Comparison of ENCODE assay signal across 15 cellular contexts in the genomic region with DNA sequence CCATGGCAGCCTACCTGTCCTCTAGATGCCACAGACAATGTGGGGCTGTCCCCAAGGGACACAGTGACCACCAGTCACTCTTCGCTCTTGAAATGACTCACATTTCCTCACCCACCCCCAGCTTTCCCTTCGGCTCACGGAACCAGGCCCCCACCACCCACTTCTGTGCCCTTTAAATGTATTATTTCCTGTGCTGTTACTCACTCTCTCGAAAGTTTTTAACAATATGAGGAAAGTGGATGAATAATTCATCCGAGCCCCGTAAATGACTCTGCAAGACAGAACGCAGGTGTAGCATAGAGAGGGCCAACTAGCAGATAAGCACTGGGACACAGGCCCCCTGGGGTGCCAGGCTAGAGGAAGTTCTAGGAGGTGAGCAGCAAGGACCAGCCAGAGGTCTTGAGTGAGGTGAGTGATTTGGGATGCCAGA.
A peak's percentile ranks its signal among the peaks of the same experiment; 100 is the strongest.
DNase-seq lines count a peak whose midpoint lies in the region; ATAC-seq and TF ChIP-seq lines count a peak whose summit lies in the region.
"Had no signal": no experiment of that assay in that cellular context is flagged by ENCODE, and none has a peak within 500 bp of the region (broad histone marks: within the 10 kb centered on the region; RNA-seq: fewer than 3 reads in every experiment).

No MANE protein-coding gene starts in this region.

- CTCF ChIA-PET in CD4-positive, alpha-beta T cell (lab: Charles Lee) = no interaction called here

- H3K27me3 ChIP-seq in CD4-positive, alpha-beta T cell (ENCODE audit: control insufficient read depth, insufficient read depth, low read length) = no peaks in the 10 kb centered on the region
- no peaks in the 10 kb centered on the region for H3K27me3 ChIP-seq in right cardiac atrium (ENCODE audit: control insufficient read depth, insufficient read depth)
- H3K27me3 ChIP-seq: foreskin keratinocyte, neural progenitor cell had no signal

- DNase-seq in CD4-positive, alpha-beta T cell = peak in 5 of 10 experiments; percentile 1 to 14 (median 3)
- DNase-seq in T-helper 2 cell treated with Interferon-gamma antibody and Interleukin-4, amounts not matched to agents 5 μg/mL and 100 μg/mL, for 36 hours (ENCODE audit: low spot score) = peak; percentile 75
- peak; percentile 66 for DNase-seq in stimulated activated CD4-positive, alpha-beta T cell treated with anti-CD3 and anti-CD28 coated beads, Interleukin-2, amount 100 ng/mL, for 4 hours (ENCODE audit: low read depth)
- DNase-seq in omental fat pad (ENCODE audit: low spot score) (no peak), NCI-H2081 (lab: John Stamatoyannopoulos, UW) (no peak), right cardiac atrium (no peak)
- DNase-seq: cortex of kidney, foreskin keratinocyte, left cardiac atrium, MV-4-11 had no signal

- no peak for ATAC-seq in CD4-positive, alpha-beta T cell (ENCODE audit: poor library complexity)
- ATAC-seq in activated T-helper 17 cell treated with anti-CD3 and anti-CD28 coated beads, Interleukin-2, amount 50 U/mL, for 72 hours (replicated peaks) = peak; percentile 98
- no peak for ATAC-seq in omental fat pad (ENCODE audit: low FRiP score)
- ATAC-seq in right cardiac atrium = no peak
- ATAC-seq in GM18867 (IDR thresholded peaks at IDR 0.05; ENCODE audit: unreplicated experiment) = no peak
- ATAC-seq: foreskin keratinocyte, HCT116, left cardiac atrium, Right ventricle myocardium inferior had no signal

- H3K4me1 ChIP-seq in right cardiac atrium (ENCODE audit: control insufficient read depth, insufficient read depth, low read length) = no peaks in the 10 kb centered on the region
- H3K4me1 ChIP-seq: foreskin keratinocyte, neural progenitor cell had no signal

- no peaks in the 10 kb centered on the region for H3K9me3 Mint-ChIP-seq in CD4-positive, alpha-beta T cell
- no peaks in the 10 kb centered on the region for H3K9me3 Mint-ChIP-seq in T-helper 2 cell treated with Interferon-gamma antibody and Interleukin-4, amounts not matched to agents 5 μg/mL and 100 μg/mL, for 36 hours
- H3K9me3 Mint-ChIP-seq in activated T-helper 17 cell treated with anti-CD3 and anti-CD28 coated beads, Interleukin-2, amount 50 U/mL, for 72 hours = no peaks in the 10 kb centered on the region

- H3K27ac ChIP-seq in CD4-positive, alpha-beta T cell (ENCODE audit: low read depth, low read length) = no peak overlapping the region
- no peak overlapping the region for H3K27ac ChIP-seq in right cardiac atrium (ENCODE audit: low read length)
- H3K27ac ChIP-seq: foreskin keratinocyte, neural progenitor cell had no signal

- TF ChIP-seq CTCF in CD4-positive, alpha-beta T cell (IDR thresholded peaks at IDR 0.05) = no peak
- no peak for TF ChIP-seq CTCF in omental fat pad (IDR thresholded peaks at IDR 0.05)

- no peaks in the 10 kb centered on the region for H3K27me3 Mint-ChIP-seq in CD4-positive, alpha-beta T cell
- no peaks in the 10 kb centered on the region for H3K27me3 Mint-ChIP-seq in T-helper 2 cell treated with Interferon-gamma antibody and Interleukin-4, amounts not matched to agents 5 μg/mL and 100 μg/mL, for 36 hours (ENCODE audit: low read depth)
- no peaks in the 10 kb centered on the region for H3K27me3 Mint-ChIP-seq in activated T-helper 17 cell treated with anti-CD3 and anti-CD28 coated beads, Interleukin-2, amount 50 U/mL, for 72 hours

- peak overlapping the region; percentile 31 for H3K27ac Mint-ChIP-seq in CD4-positive, alpha-beta T cell
- H3K27ac Mint-ChIP-seq in T-helper 2 cell treated with Interferon-gamma antibody and Interleukin-4, amounts not matched to agents 5 μg/mL and 100 μg/mL, for 36 hours = peak overlapping the region; percentile 62
- H3K27ac Mint-ChIP-seq in activated T-helper 17 cell treated with anti-CD3 and anti-CD28 coated beads, Interleukin-2, amount 50 U/mL, for 72 hours = peak overlapping the region; percentile 85

- no peaks in the 10 kb centered on the region for H3K9me3 ChIP-seq in CD4-positive, alpha-beta T cell (ENCODE audit: control insufficient read depth, low read length)
- no peaks in the 10 kb centered on the region for H3K9me3 ChIP-seq in right cardiac atrium (ENCODE audit: control insufficient read depth, low read length)

- H3K4me3 ChIP-seq in right cardiac atrium (ENCODE audit: low read length) = no peak overlapping the region
- H3K4me3 ChIP-seq: neural progenitor cell had no signal

- H3K36me3 Mint-ChIP-seq in CD4-positive, alpha-beta T cell (ENCODE audit: low read depth) = no peaks in the 10 kb centered on the region
- H3K36me3 Mint-ChIP-seq in T-helper 2 cell treated with Interferon-gamma antibody and Interleukin-4, amounts not matched to agents 5 μg/mL and 100 μg/mL, for 36 hours (ENCODE audit: low read depth) = no peaks in the 10 kb centered on the region
- H3K36me3 Mint-ChIP-seq in activated T-helper 17 cell treated with anti-CD3 and anti-CD28 coated beads, Interleukin-2, amount 50 U/mL, for 72 hours (ENCODE audit: low read depth) = no peaks in the 10 kb centered on the region
- H3K36me3 Mint-ChIP-seq: neural progenitor cell had no signal

- intact Hi-C loops in CD4-positive, alpha-beta T cell (cut with DNase I, micrococcal nuclease) = no loop called here
- intact Hi-C loops in right cardiac atrium (cut with DNase I) = no loop called here

- no peak overlapping the region for H3K4me3 Mint-ChIP-seq in CD4-positive, alpha-beta T cell
- H3K4me3 Mint-ChIP-seq in T-helper 2 cell treated with Interferon-gamma antibody and Interleukin-4, amounts not matched to agents 5 μg/mL and 100 μg/mL, for 36 hours = peak overlapping the region; percentile 43
- peak overlapping the region; percentile 44 for H3K4me3 Mint-ChIP-seq in activated T-helper 17 cell treated with anti-CD3 and anti-CD28 coated beads, Interleukin-2, amount 50 U/mL, for 72 hours
- H3K4me3 Mint-ChIP-seq: neural progenitor cell had no signal

- POLR2A ChIA-PET in CD4-positive, alpha-beta T cell (lab: Charles Lee) = no interaction called here

- H3K4me1 Mint-ChIP-seq in CD4-positive, alpha-beta T cell (ENCODE audit: low read depth) = peaks cover 22% of the 10 kb centered on the region
- H3K4me1 Mint-ChIP-seq in T-helper 2 cell treated with Interferon-gamma antibody and Interleukin-4, amounts not matched to agents 5 μg/mL and 100 μg/mL, for 36 hours (ENCODE audit: low read depth) = peaks cover 31% of the 10 kb centered on the region
- peaks cover 11% of the 10 kb centered on the region for H3K4me1 Mint-ChIP-seq in activated T-helper 17 cell treated with anti-CD3 and anti-CD28 coated beads, Interleukin-2, amount 50 U/mL, for 72 hours

- WGBS in right cardiac atrium = 69% methylated on average over 7 of the region's 7 CpGs

Comparison
In these comparisons a context has a peak if more than half of its experiments do, and no peak if none do; other contexts are left out.
1. DNase-seq: peak in T-helper 2 cell treated with Interferon-gamma antibody and Interleukin-4, amounts not matched to agents 5 μg/mL and 100 μg/mL, for 36 hours (single experiment) and stimulated activated CD4-positive, alpha-beta T cell treated with anti-CD3 and anti-CD28 coated beads, Interleukin-2, amount 100 ng/mL, for 4 hours (single experiment); none in omental fat pad (single experiment), NCI-H2081 (0 of 2) and right cardiac atrium (0 of 3).
2. H3K27ac Mint-ChIP-seq: peak in every context shown above with its lines; median percentile 85 in activated T-helper 17 cell treated with anti-CD3 and anti-CD28 coated beads, Interleukin-2, amount 50 U/mL, for 72 hours; 62 in T-helper 2 cell treated with Interferon-gamma antibody and Interleukin-4, amounts not matched to agents 5 μg/mL and 100 μg/mL, for 36 hours; 31 in CD4-positive, alpha-beta T cell.